ENCODE assay signal across 22 cellular contexts in the genomic region with DNA sequence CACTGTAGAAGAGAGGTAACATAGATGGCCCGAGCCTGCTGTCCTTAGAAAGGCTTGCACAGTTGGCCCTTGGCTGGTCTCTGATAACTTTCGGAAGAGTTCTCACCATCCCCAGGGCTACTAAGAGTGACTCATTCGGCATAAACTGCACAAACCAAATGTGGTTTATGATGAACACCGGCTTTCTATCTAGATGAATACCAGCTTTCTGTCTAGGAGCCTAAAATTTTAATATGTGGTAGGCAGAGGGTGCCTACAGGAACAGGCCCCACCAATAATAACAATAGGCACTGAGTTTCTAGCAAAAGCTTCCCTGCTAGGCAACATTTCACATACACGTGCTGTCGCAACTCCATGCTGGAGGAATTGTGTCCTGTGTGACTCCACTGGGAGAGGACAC. TPM values are rescaled to one million over a fixed set of nuclear protein-coding genes. Genes with fewer than 3 reads are reported as not detected.
DNase-seq lines count a peak whose midpoint lies in the region; ATAC-seq and TF ChIP-seq lines count a peak whose summit lies in the region.
"Had no signal": no experiment of that assay in that cellular context is flagged by ENCODE, and none has a peak within 500 bp of the region (broad histone marks: within the 10 kb centered on the region; RNA-seq: fewer than 3 reads in every experiment).

No MANE protein-coding gene starts in this region.

- H3K36me3 ChIP-seq in RWPE2 (ENCODE audit: low read depth): peaks cover 71% of the 10 kb centered on the region

- no peak overlapping the region for H3K4me3 Mint-ChIP-seq in stimulated activated naive CD8-positive, alpha-beta T cell treated with anti-CD3 and anti-CD28 coated beads, Interleukin-15, amount 100 ng/mL, for 72 hours
- H3K4me3 Mint-ChIP-seq: activated CD4-positive, alpha-beta T cell treated with anti-CD3 and anti-CD28 coated beads for 36 hours; central memory CD8-positive, alpha-beta T cell had no signal

- ATAC-seq in stimulated activated naive CD8-positive, alpha-beta T cell treated with anti-CD3 and anti-CD28 coated beads, Interleukin-15, Interleukin-2, amounts not matched to agents 100 U/mL and 50 U/mL, for 24 hours: peak; percentile 23
- no peak for ATAC-seq in stimulated activated naive CD8-positive, alpha-beta T cell treated with anti-CD3 and anti-CD28 coated beads, Interleukin-15, amount 100 ng/mL, for 72 hours
- ATAC-seq in RWPE2 (ENCODE audit: low read depth) (peak; percentile 87), HG02852 (IDR thresholded peaks at IDR 0.05; ENCODE audit: unreplicated experiment) (no peak), left lobe of liver (no peak)
- ATAC-seq: activated CD4-positive, alpha-beta T cell treated with anti-CD3 and anti-CD28 coated beads for 36 hours; mucosa of descending colon had no signal

- H3K27ac ChIP-seq in RWPE2 (ENCODE audit: poor library complexity, severe bottlenecking): peak overlapping the region; percentile 16
- H3K27ac ChIP-seq: KMS-11, skin epidermis, transverse colon had no signal

- no peaks in the 10 kb centered on the region for H3K9me3 Mint-ChIP-seq in stimulated activated naive CD8-positive, alpha-beta T cell treated with anti-CD3 and anti-CD28 coated beads, Interleukin-15, amount 100 ng/mL, for 72 hours
- H3K9me3 Mint-ChIP-seq: activated naive CD4-positive, alpha-beta T cell treated with anti-CD3 and anti-CD28 coated beads, Interleukin-2, amount 50 U/mL, for 72 hours; central memory CD8-positive, alpha-beta T cell had no signal

- H3K4me1 ChIP-seq in RWPE2 (ENCODE audit: insufficient read depth, poor library complexity, severe bottlenecking): peaks cover 17% of the 10 kb centered on the region
- H3K4me1 ChIP-seq: transverse colon had no signal

- no peak overlapping the region for H3K4me3 ChIP-seq in RWPE2 (ENCODE audit: severe bottlenecking)
- H3K4me3 ChIP-seq in fibroblast of the aortic adventitia (ENCODE audit: low read depth, low read length): no peak overlapping the region
- H3K4me3 ChIP-seq: mucosa of descending colon, skin epidermis, transverse colon had no signal

- TF ChIP-seq CTCF in RWPE2 (IDR thresholded peaks at IDR 0.05; ENCODE audit: poor library complexity, severe bottlenecking): no peak
- no peak for TF ChIP-seq CTCF in fibroblast of the aortic adventitia (IDR thresholded peaks at IDR 0.05; ENCODE audit: insufficient read depth, low read length)

- no peaks in the 10 kb centered on the region for H3K27me3 Mint-ChIP-seq in stimulated activated naive CD8-positive, alpha-beta T cell treated with anti-CD3 and anti-CD28 coated beads, Interleukin-15, amount 100 ng/mL, for 72 hours
- H3K27me3 Mint-ChIP-seq: activated CD4-positive, alpha-beta T cell treated with anti-CD3 and anti-CD28 coated beads for 36 hours; central memory CD8-positive, alpha-beta T cell had no signal

- H3K27me3 ChIP-seq in RWPE2 (ENCODE audit: insufficient read depth, poor library complexity, severe bottlenecking): no peaks in the 10 kb centered on the region
- H3K27me3 ChIP-seq: transverse colon had no signal

- no peak overlapping the region for H3K27ac Mint-ChIP-seq in stimulated activated naive CD8-positive, alpha-beta T cell treated with anti-CD3 and anti-CD28 coated beads, Interleukin-15, amount 100 ng/mL, for 72 hours
- H3K27ac Mint-ChIP-seq: activated CD4-positive, alpha-beta T cell treated with anti-CD3 and anti-CD28 coated beads for 36 hours; activated naive CD4-positive, alpha-beta T cell treated with anti-CD3 and anti-CD28 coated beads, Interleukin-2, amount 50 U/mL, for 72 hours had no signal

- no peak for DNase-seq in stimulated activated naive CD8-positive, alpha-beta T cell treated with anti-CD3 and anti-CD28 coated beads, Interleukin-15, Interleukin-2, amounts not matched to agents 100 U/mL and 50 U/mL, for 24 hours
- DNase-seq in stimulated activated naive CD8-positive, alpha-beta T cell treated with anti-CD3 and anti-CD28 coated beads, Interleukin-15, amount 100 ng/mL, for 72 hours: no peak
- no peak for DNase-seq in RWPE2 (ENCODE audit: low spot score)
- peak; percentile 69 for DNase-seq in fibroblast of the aortic adventitia (ENCODE audit: low read depth)
- no peak for DNase-seq in islet precursor cell
- DNase-seq in anterior cingulate cortex (lab: John Stamatoyannopoulos, UW): no peak
- no peak for DNase-seq in left lobe of liver (ENCODE audit: low spot score)
- DNase-seq: activated CD4-positive, alpha-beta T cell treated with anti-CD3 and anti-CD28 coated beads for 36 hours; activated CD8-positive, alpha-beta memory T cell treated with anti-CD3 and anti-CD28 coated beads, Interleukin-2, amount 50 U/mL, for 4 hours; head of caudate nucleus; kidney glomerular epithelial cell; mucosa of descending colon; NCI-H1436; occipital lobe; SHP77 treated with DMSO at 0.1 percent for 48 hours; stimulated activated CD4-positive, alpha-beta T cell treated with anti-CD3 and anti-CD28 coated beads, Interleukin-4, amount 100 ng/mL, for 4 hours; transverse colon had no signal

- no peaks in the 10 kb centered on the region for H3K9me3 ChIP-seq in RWPE2 (ENCODE audit: severe bottlenecking)
- H3K9me3 ChIP-seq: mucosa of descending colon, transverse colon had no signal

- peaks cover 32% of the 10 kb centered on the region for H3K4me1 Mint-ChIP-seq in stimulated activated naive CD8-positive, alpha-beta T cell treated with anti-CD3 and anti-CD28 coated beads, Interleukin-15, amount 100 ng/mL, for 72 hours

RNA-seq across cellular contexts. Expression of a gene that starts 15.4 kb away (rescaled TPM):
- total RNA-seq in fibroblast of the aortic adventitia (ENCODE audit: low replicate concordance) (78.1 and 136 TPM in 2 replicates), left lobe of liver (63.6 TPM)

Comparison
In these comparisons a context has a peak if more than half of its experiments do, and no peak if none do; other contexts are left out.
1. ATAC-seq: peak in stimulated activated naive CD8-positive, alpha-beta T cell treated with anti-CD3 and anti-CD28 coated beads, Interleukin-15, Interleukin-2, amounts not matched to agents 100 U/mL and 50 U/mL, for 24 hours (single experiment) and RWPE2 (single experiment); none in stimulated activated naive CD8-positive, alpha-beta T cell treated with anti-CD3 and anti-CD28 coated beads, Interleukin-15, amount 100 ng/mL, for 72 hours (single experiment), HG02852 (single experiment) and left lobe of liver (single experiment).